In genomic region chr17:45440161-45440859, GRCh38 we compare ENCODE assay signal across 2 cellular contexts.
TF ChIP-seq lines count a peak whose summit lies in the region.

No MANE protein-coding gene starts in this region.

TF ChIP-seq in A549, 52 proteins besides CTCF, POLR2A, EP300 and RAD21 (continued from another document):
- TF ChIP-seq KDM1A (IDR thresholded peaks at IDR 0.05; ENCODE audit: low read depth) (0 out of 2 replicates have a peak, but pooled peaks have one; percentile 68), ZFP36 (IDR thresholded peaks at IDR 0.05; ENCODE audit: borderline replicate concordance, partially characterized antibody) (peak; percentile 79)

TF ChIP-seq in HCT116, 20 proteins besides CTCF, POLR2A, EP300 and RAD21:
- TF ChIP-seq ZBTB33 (IDR thresholded peaks at IDR 0.05; ENCODE audit: extremely low read depth, insufficient replicate concordance, low read length) (no peak), CBX3 (IDR thresholded peaks at IDR 0.05; ENCODE audit: low read depth) (no peak), EZH2 (IDR thresholded peaks at IDR 0.05) (no peak), REST (IDR thresholded peaks at IDR 0.05; ENCODE audit: low read depth) (no peak), ELF1 (IDR thresholded peaks at IDR 0.05; ENCODE audit: borderline replicate concordance, low read depth) (no peak), TCF7L2 (IDR thresholded peaks at IDR 0.05; ENCODE audit: borderline replicate concordance, extremely low read depth, insufficient read depth, insufficient read length) (no peak), SRF (IDR thresholded peaks at IDR 0.05; ENCODE audit: low read depth) (no peak), SP1 (IDR thresholded peaks at IDR 0.05; ENCODE audit: low read depth) (no peak), JUND (IDR thresholded peaks at IDR 0.05) (no peak), POLR2AphosphoS5 (IDR thresholded peaks at IDR 0.05; ENCODE audit: low read depth, low read length) (no peak), SIN3A (IDR thresholded peaks at IDR 0.05; ENCODE audit: low read depth) (no peak), EGR1 (IDR thresholded peaks at IDR 0.05; ENCODE audit: low read depth) (no peak), ZFX (IDR thresholded peaks at IDR 0.05) (no peak), ZNF274 (IDR thresholded peaks at IDR 0.05; ENCODE audit: low read depth, low read length) (no peak), CEBPB (IDR thresholded peaks at IDR 0.05; ENCODE audit: low read depth) (no peak), EZH2phosphoT487 (IDR thresholded peaks at IDR 0.05; ENCODE audit: borderline replicate concordance) (no peak), YY1 (IDR thresholded peaks at IDR 0.05; ENCODE audit: extremely low read depth, insufficient replicate concordance, low read depth, low read length) (no peak)
- TF ChIP-seq, protein P1, sequence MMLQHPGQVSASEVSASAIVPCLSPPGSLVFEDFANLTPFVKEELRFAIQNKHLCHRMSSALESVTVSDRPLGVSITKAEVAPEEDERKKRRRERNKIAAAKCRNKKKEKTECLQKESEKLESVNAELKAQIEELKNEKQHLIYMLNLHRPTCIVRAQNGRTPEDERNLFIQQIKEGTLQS (IDR thresholded peaks at IDR 0.05) = no peak
- TF ChIP-seq, protein P2, sequence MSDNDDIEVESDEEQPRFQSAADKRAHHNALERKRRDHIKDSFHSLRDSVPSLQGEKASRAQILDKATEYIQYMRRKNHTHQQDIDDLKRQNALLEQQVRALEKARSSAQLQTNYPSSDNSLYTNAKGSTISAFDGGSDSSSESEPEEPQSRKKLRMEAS (IDR thresholded peaks at IDR 0.05) = no peak
